In genomic region chr1:180778782-180779398, GRCh38 we compare ENCODE assay signal across 12 cellular contexts.
A peak's percentile ranks its signal among the peaks of the same experiment; 100 is the strongest.
DNase-seq lines count a peak whose midpoint lies in the region; TF ChIP-seq lines count a peak whose summit lies in the region.
"Had no signal": no experiment of that assay in that cellular context is flagged by ENCODE, and none has a peak within 500 bp of the region (broad histone marks: within the 10 kb centered on the region; RNA-seq: fewer than 3 reads in every experiment).

No MANE protein-coding gene starts in this region.

- no peak overlapping the region for H4K5ac ChIP-seq in H9 (ENCODE audit: insufficient read length, low read depth, low read length)

- no peaks in the 10 kb centered on the region for H3K4me1 ChIP-seq in H9 (ENCODE audit: insufficient read depth, low read length)
- peaks cover 0 to 5% (median 0%) of the 10 kb centered on the region in 4 donors for H3K4me1 ChIP-seq in sigmoid colon

- H2BK120ac ChIP-seq in H9 (ENCODE audit: low read depth, low read length, poor library complexity, severe bottlenecking): no peak overlapping the region

- H4K20me1 ChIP-seq in H9 (ENCODE audit: control insufficient read depth, insufficient read depth, insufficient read length): no peaks in the 10 kb centered on the region

- no peaks in the 10 kb centered on the region for H3K27me3 ChIP-seq in H9 (ENCODE audit: insufficient read depth, low read length)
- no peaks in the 10 kb centered on the region for H3K27me3 ChIP-seq in kidney epithelial cell (ENCODE audit: control insufficient read depth, insufficient read depth, low read length)
- H3K27me3 ChIP-seq in sigmoid colon: no peaks in the 10 kb centered on the region

- no peak overlapping the region for H3K4ac ChIP-seq in H9 (ENCODE audit: low read depth, low read length)

- H3K23ac ChIP-seq in H9 (ENCODE audit: insufficient read length, low read depth, low read length): no peak overlapping the region

- no peak overlapping the region for H3T11ph ChIP-seq in H9 (ENCODE audit: low read length)

- H3K4me1 Mint-ChIP-seq in H9: no peaks in the 10 kb centered on the region

- peak; percentile 74 for TF ChIP-seq CTCF in H9 (conservative IDR thresholded peaks at IDR 0.05)
- TF ChIP-seq CTCF in kidney epithelial cell (IDR thresholded peaks at IDR 0.05; ENCODE audit: insufficient read depth, low read length, poor library complexity, severe bottlenecking): peak; percentile 49
- TF ChIP-seq CTCF in sigmoid colon (IDR thresholded peaks at IDR 0.05): no peak

- no peaks in the 10 kb centered on the region for H3K36me3 ChIP-seq in kidney epithelial cell (ENCODE audit: control insufficient read depth, insufficient read depth, low read length)
- H3K36me3 ChIP-seq in sigmoid colon: no peaks in the 10 kb centered on the region

- H3K27ac Mint-ChIP-seq in H9: no peak overlapping the region
- H3K27ac Mint-ChIP-seq: activated T-cell treated with anti-CD3 and anti-CD28 coated beads, Interleukin-2, amount 50 U/mL, for 24 hours had no signal

- no peak overlapping the region for H3K4me3 Mint-ChIP-seq in H9
- H3K4me3 Mint-ChIP-seq: activated T-cell treated with anti-CD3 and anti-CD28 coated beads, Interleukin-2, amount 50 U/mL, for 24 hours had no signal

- H2BK20ac ChIP-seq in H9 (ENCODE audit: low read depth, low read length, poor library complexity, severe bottlenecking): no peak overlapping the region

- no peaks in the 10 kb centered on the region for H3K27me3 Mint-ChIP-seq in H9 (ENCODE audit: low read depth)
- H3K27me3 Mint-ChIP-seq: activated T-cell treated with anti-CD3 and anti-CD28 coated beads, Interleukin-2, amount 50 U/mL, for 24 hours had no signal

- no peak overlapping the region for H2BK15ac ChIP-seq in H9 (ENCODE audit: low read depth, low read length)

- TF ChIP-seq POLR2A in sigmoid colon (IDR thresholded peaks at IDR 0.05): no peak

- no peak overlapping the region for H3K4me2 ChIP-seq in H9 (ENCODE audit: insufficient read depth, insufficient read length, low read length)

- no peak overlapping the region for H2BK5ac ChIP-seq in H9 (ENCODE audit: insufficient read length, low read length)

- H3K27ac ChIP-seq in H9 (ENCODE audit: insufficient read length, low read depth, low read length) (no peak overlapping the region), sigmoid colon (no peak overlapping the region)

- no peak overlapping the region for H3K14ac ChIP-seq in H9 (ENCODE audit: insufficient read depth, low read length)

- no peak overlapping the region for H2AFZ ChIP-seq in H9 (ENCODE audit: low read length)

- H3K4me3 ChIP-seq in kidney epithelial cell (ENCODE audit: low read depth, low read length): no peak overlapping the region
- H3K4me3 ChIP-seq in sigmoid colon: no peak overlapping the region

- no peak overlapping the region for H3K9ac ChIP-seq in H9 (ENCODE audit: extremely low read depth, insufficient read length, low read length)

- in situ Hi-C loops in SK-MEL-5 (cut with HindIII; ENCODE audit: low pct_unique_long_range_greater_than_20kb, low sequenced_read_pairs): no loop called here

- no peaks in the 10 kb centered on the region for H3K9me3 ChIP-seq in H9 (ENCODE audit: control insufficient read depth, low read depth, low read length)
- H3K9me3 ChIP-seq in sigmoid colon: no peaks in the 10 kb centered on the region

- no peak overlapping the region for H4K8ac ChIP-seq in H9 (replicated peaks; ENCODE audit: insufficient read length, low read depth, low read length)

- H3K79me1 ChIP-seq in H9 (ENCODE audit: insufficient read depth, low read depth, low read length, poor library complexity, severe bottlenecking): no peaks in the 10 kb centered on the region

- H3K79me2 ChIP-seq in H9 (ENCODE audit: insufficient read depth, low read length): no peaks in the 10 kb centered on the region

- no peak for TF ChIP-seq EP300 in sigmoid colon (IDR thresholded peaks at IDR 0.05)

- no peak overlapping the region for H3K56ac ChIP-seq in H9 (ENCODE audit: insufficient read length, low read depth, low read length)

- DNase-seq in DMS53 treated with DMSO at 0.1 percent for 48 hours (lab: John Stamatoyannopoulos, UW; ENCODE audit: unreplicated experiment) (peak; percentile 51), H9 (peak; percentile 33), SK-MEL-5 (ENCODE audit: low read depth, low spot score) (peak; percentile 21), kidney epithelial cell (ENCODE audit: low read depth) (no peak), sigmoid colon (no peak), HK-2 (ENCODE audit: unreplicated experiment) (no peak), occipital lobe (lab: John Stamatoyannopoulos, UW) (no peak)
- DNase-seq in activated effector memory CD4-positive, alpha-beta T cell treated with anti-CD3 and anti-CD28 coated beads, Interleukin-2, amount 50 U/mL, for 16 hours: no peak
- DNase-seq: activated T-cell treated with anti-CD3 and anti-CD28 coated beads, Interleukin-2, amount 50 U/mL, for 24 hours; hypothalamus; KG1; stimulated activated CD4-positive, alpha-beta T cell treated with anti-CD3 and anti-CD28 coated beads, Interleukin-2, amount 100 ng/mL, for 48 hours had no signal

- no peaks in the 10 kb centered on the region; a peak in 1 of 7 replicates for H3K36me3 Mint-ChIP-seq in H9 (ENCODE audit: insufficient read depth in 1 of 3, low read depth in 3 of 3)

- no peaks in the 10 kb centered on the region for H3K9me3 Mint-ChIP-seq in H9
- H3K9me3 Mint-ChIP-seq: activated T-cell treated with anti-CD3 and anti-CD28 coated beads, Interleukin-2, amount 50 U/mL, for 24 hours had no signal

- no peak overlapping the region for H2BK12ac ChIP-seq in H9 (ENCODE audit: insufficient read length, low read depth, low read length)

- H4K91ac ChIP-seq in H9 (ENCODE audit: insufficient read length, low read depth, low read length): no peak overlapping the region

- no peak overlapping the region for H3K18ac ChIP-seq in H9 (ENCODE audit: insufficient read length, low read depth, low read length)

- no CpG with 5 or more reads among the region's 1 CpG for WGBS in H9 (ENCODE audit: extremely low coverage, insufficient read length, low lambda C conversion rate)
- 38 to 83% methylated on average over 1 of the region's 1 CpG for WGBS in sigmoid colon, 2 donors

- H2AK5ac ChIP-seq in H9 (ENCODE audit: insufficient read length, low read length): no peak overlapping the region

- H3K23me2 ChIP-seq in H9 (ENCODE audit: insufficient read length, low read depth, low read length, poor library complexity, severe bottlenecking): no peaks in the 10 kb centered on the region

- intact Hi-C loops in sigmoid colon (cut with DNase I): no loop called here

Comparison
In these comparisons a context has a peak if more than half of its experiments do, and no peak if none do; other contexts are left out.
1. DNase-seq: peak in DMS53 treated with DMSO at 0.1 percent for 48 hours (single experiment), H9 (single experiment) and SK-MEL-5 (single experiment); none in kidney epithelial cell (single experiment), sigmoid colon (single experiment), HK-2 (single experiment), occipital lobe (single experiment) and activated effector memory CD4-positive, alpha-beta T cell treated with anti-CD3 and anti-CD28 coated beads, Interleukin-2, amount 50 U/mL, for 16 hours (single experiment).
2. CTCF ChIP-seq: peak in H9 (single experiment) and kidney epithelial cell (single experiment); none in sigmoid colon (0 of 4).